15 cellular contexts compared by ENCODE assay signal in the genomic region with DNA sequence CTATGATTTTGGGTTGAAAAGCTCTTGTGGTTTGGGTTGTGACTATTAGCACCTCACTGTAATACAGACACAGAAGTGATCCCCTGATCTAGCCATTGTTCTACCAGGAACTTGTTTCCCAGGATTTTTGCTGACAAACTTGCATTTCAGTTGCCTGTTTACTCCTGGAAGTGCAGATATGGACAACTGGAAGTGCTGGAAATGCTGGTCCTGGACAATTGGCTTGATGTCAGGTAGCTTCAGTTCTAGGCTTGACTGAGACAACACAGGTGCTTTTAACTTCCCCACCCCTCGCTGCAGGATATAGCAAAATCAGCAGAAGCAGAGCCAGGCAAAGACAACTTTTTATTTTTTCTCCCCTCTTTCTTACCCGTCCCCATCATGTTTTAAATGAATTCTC. TPM values are rescaled to one million over a fixed set of nuclear protein-coding genes. Genes with fewer than 3 reads are reported as not detected.
A peak's percentile ranks its signal among the peaks of the same experiment; 100 is the strongest.
DNase-seq lines count a peak whose midpoint lies in the region; ATAC-seq and TF ChIP-seq lines count a peak whose summit lies in the region.
"Had no signal": no experiment of that assay in that cellular context is flagged by ENCODE, and none has a peak within 500 bp of the region (broad histone marks: within the 10 kb centered on the region; RNA-seq: fewer than 3 reads in every experiment).

No MANE protein-coding gene starts in this region.

- peaks cover 0 to 66% (median 39%) of the 10 kb centered on the region in 4 donors for H3K4me1 ChIP-seq in sigmoid colon
- H3K4me1 ChIP-seq: BLaER1 had no signal

- no peak for TF ChIP-seq EP300 in sigmoid colon (IDR thresholded peaks at IDR 0.05)

- H3K27me3 ChIP-seq in sigmoid colon = no peaks in the 10 kb centered on the region
- H3K27me3 ChIP-seq: BLaER1 had no signal

- H3K27ac ChIP-seq in angular gyrus (ENCODE audit: low read depth, low read length) (peak overlapping the region; percentile 31), sigmoid colon (peak overlapping the region; percentile 68 to 80 (median 80))
- H3K27ac ChIP-seq: BLaER1 had no signal

- DNase-seq in ELF-1 (ENCODE audit: low read depth, low spot score) = peak; percentile 53
- peak; percentile 72 for DNase-seq in islet precursor cell
- no peak for DNase-seq in sigmoid colon
- no peak for DNase-seq in NCI-H1092 (lab: John Stamatoyannopoulos, UW)
- DNase-seq: CD4-positive, alpha-beta T cell; HCEC 1CT; NCI-H2029; NCI-H446; NCI-H524 treated with DMSO at 0.1 percent for 48 hours; NCI-H774; SK-N-SH had no signal

- no peaks in the 10 kb centered on the region for H3K36me3 ChIP-seq in sigmoid colon
- H3K36me3 ChIP-seq: BLaER1 had no signal

- intact Hi-C loops in sigmoid colon (cut with DNase I) = no loop called here

- WGBS in sigmoid colon, 2 donors = 90 to 94% methylated on average over 2 of the region's 2 CpGs

- no peak for TF ChIP-seq POLR2A in sigmoid colon (IDR thresholded peaks at IDR 0.05)

- no peak overlapping the region for H3K4me3 ChIP-seq in sigmoid colon
- H3K4me3 ChIP-seq: BLaER1 had no signal

- H3K9me3 ChIP-seq in sigmoid colon = no peaks in the 10 kb centered on the region
- H3K9me3 ChIP-seq: BLaER1, SK-N-SH had no signal

- no peak for TF ChIP-seq CTCF in sigmoid colon (IDR thresholded peaks at IDR 0.05)

- no peak for ATAC-seq in GM19351 (IDR thresholded peaks at IDR 0.05; ENCODE audit: unreplicated experiment)
- no peak for ATAC-seq in HG03342 (IDR thresholded peaks at IDR 0.05; ENCODE audit: unreplicated experiment)

RNA-seq across cellular contexts. Expression of gene FBXO30, which starts 27.1 kb away (rescaled TPM):
- total RNA-seq in sigmoid colon = 10 to 100 TPM; 37.9 to 53.9 (median 43.9) TPM
- 1 to 10 TPM; 2.3 to 3.2 (median 2.4) TPM for polyA plus RNA-seq in sigmoid colon

Comparison
In these comparisons a context has a peak if more than half of its experiments do, and no peak if none do; other contexts are left out.
1. DNase-seq: peak in ELF-1 (single experiment) and islet precursor cell (single experiment); none in sigmoid colon (single experiment) and NCI-H1092 (single experiment).